ENCODE assay signal across 2 cellular contexts in genomic region chr19:7196721-7197168, GRCh38.
A peak's percentile ranks its signal among the peaks of the same experiment; 100 is the strongest.
TF ChIP-seq lines count a peak whose summit lies in the region.

No MANE protein-coding gene starts in this region.

TF ChIP-seq in SK-N-SH, 30 proteins besides CTCF, POLR2A, EP300 and RAD21 (continued from another document):
- no peak for TF ChIP-seq USF2 (IDR thresholded peaks at IDR 0.05; ENCODE audit: borderline replicate concordance, low read depth, low read length)

TF ChIP-seq in GM12878, 131 proteins besides CTCF, POLR2A, EP300 and RAD21 (continued from another document):
- 0 out of 2 replicates have a peak, but pooled peaks have one; percentile 26 for TF ChIP-seq HSF1 (IDR thresholded peaks at IDR 0.05; ENCODE audit: low read depth, low read length)
- no peak for TF ChIP-seq NR2C1 (IDR thresholded peaks at IDR 0.05)
